ENCODE assay signal across 11 cellular contexts in genomic region chr10:20100157-20100556, GRCh38.
DNase-seq lines count a peak whose midpoint lies in the region; ATAC-seq and TF ChIP-seq lines count a peak whose summit lies in the region.
"Had no signal": no experiment of that assay in that cellular context is flagged by ENCODE, and none has a peak within 500 bp of the region (broad histone marks: within the 10 kb centered on the region; RNA-seq: fewer than 3 reads in every experiment).

No MANE protein-coding gene starts in this region.

- H3K4me2 ChIP-seq in GM23248 (ENCODE audit: unreplicated experiment) (no peak overlapping the region), osteoblast (ENCODE audit: insufficient read depth, low read length) (no peak overlapping the region)

- in situ Hi-C loops in GM23248 (cut with MboI): no loop called here

- no peak overlapping the region for H3K9ac ChIP-seq in GM23248

- peak; percentile 64 to 92 for ATAC-seq in right cardiac atrium
- no peak for ATAC-seq in HG02610 (IDR thresholded peaks at IDR 0.05; ENCODE audit: unreplicated experiment)
- no peak for ATAC-seq in HG02588 (IDR thresholded peaks at IDR 0.05; ENCODE audit: unreplicated experiment)
- ATAC-seq: stimulated activated naive CD8-positive, alpha-beta T cell treated with anti-CD3 and anti-CD28 coated beads, Interleukin-15, Interleukin-2, amounts not matched to agents 100 U/mL and 50 U/mL, for 24 hours had no signal

- H3K27me3 ChIP-seq in GM23248 (replicated peaks; ENCODE audit: insufficient read depth): no peaks in the 10 kb centered on the region
- no peaks in the 10 kb centered on the region for H3K27me3 ChIP-seq in breast epithelium
- H3K27me3 ChIP-seq in right cardiac atrium (ENCODE audit: control insufficient read depth, insufficient read depth): no peaks in the 10 kb centered on the region
- no peaks in the 10 kb centered on the region for H3K27me3 ChIP-seq in osteoblast (ENCODE audit: insufficient read depth, low read length)

- H3K79me2 ChIP-seq in GM23248 (ENCODE audit: insufficient read depth): no peaks in the 10 kb centered on the region
- no peaks in the 10 kb centered on the region for H3K79me2 ChIP-seq in osteoblast (ENCODE audit: insufficient read depth, low read length)

- no peak for TF ChIP-seq POLR2A in breast epithelium (IDR thresholded peaks at IDR 0.05)

- H3K9me3 ChIP-seq in GM23248 (ENCODE audit: low read depth) (no peaks in the 10 kb centered on the region), breast epithelium (no peaks in the 10 kb centered on the region), right cardiac atrium (ENCODE audit: control insufficient read depth, low read length) (no peaks in the 10 kb centered on the region), osteoblast (ENCODE audit: low read depth, low read length) (no peaks in the 10 kb centered on the region)

- H3F3A ChIP-seq in GM23248 (ENCODE audit: insufficient read depth): no peaks in the 10 kb centered on the region

- no peak for TF ChIP-seq CTCF in breast epithelium (IDR thresholded peaks at IDR 0.05)
- TF ChIP-seq CTCF in osteoblast (IDR thresholded peaks at IDR 0.05; ENCODE audit: extremely low read depth, low read depth, low read length): no peak

- H2AFZ ChIP-seq in GM23248: no peak overlapping the region
- H2AFZ ChIP-seq in osteoblast (ENCODE audit: low read length): no peak overlapping the region

- 12 to 18% methylated on average over 2 of the region's 2 CpGs for WGBS in GM23248 (ENCODE audit: low coverage in 1 of 2, low lambda C conversion rate in 2 of 2, missing lambda C conversion rate in 2 of 2), 2 experiments
- 12% methylated on average over 2 of the region's 2 CpGs for WGBS in right cardiac atrium

- H4K20me1 ChIP-seq in GM23248 (ENCODE audit: insufficient read depth) (no peaks in the 10 kb centered on the region), osteoblast (ENCODE audit: insufficient read depth, low read length) (no peaks in the 10 kb centered on the region)

- DNase-seq in GM23248 (peak; percentile 12), breast epithelium (ENCODE audit: low spot score in 2 of 2) (no peak), right cardiac atrium (no peak), osteoblast (ENCODE audit: insufficient read length, low spot score, missing footprints) (no peak), NCI-H2196 (lab: John Stamatoyannopoulos, UW; ENCODE audit: unreplicated experiment) (no peak)
- DNase-seq in effector CD4-positive, alpha-beta T cell: no peak
- DNase-seq: NCI-H446; stimulated activated CD4-positive, alpha-beta T cell treated with anti-CD3 and anti-CD28 coated beads, Interleukin-15, amount 100 ng/mL, for 24 hours; stimulated activated naive CD8-positive, alpha-beta T cell treated with anti-CD3 and anti-CD28 coated beads, Interleukin-15, Interleukin-2, amounts not matched to agents 100 U/mL and 50 U/mL, for 24 hours had no signal

- intact Hi-C loops in breast epithelium (cut with DNase I; ENCODE audit: low total_unique reads): no loop called here
- intact Hi-C loops in right cardiac atrium (cut with DNase I): no loop called here

- H3K9me2 ChIP-seq in GM23248 (ENCODE audit: insufficient read depth): no peaks in the 10 kb centered on the region; the same call in 1 of the 2 replicates

- H3K27ac ChIP-seq in GM23248 (no peak overlapping the region), breast epithelium (peak overlapping the region; percentile 12 to 23), right cardiac atrium (ENCODE audit: low read length) (peak overlapping the region; percentile 17), osteoblast (ENCODE audit: low read depth, low read length) (peak overlapping the region; percentile 2)

- H3K4me1 ChIP-seq in GM23248 (ENCODE audit: insufficient read depth): no peaks in the 10 kb centered on the region
- no peaks in the 10 kb centered on the region for H3K4me1 ChIP-seq in breast epithelium
- H3K4me1 ChIP-seq in right cardiac atrium (ENCODE audit: control insufficient read depth, insufficient read depth, low read length): no peaks in the 10 kb centered on the region
- H3K4me1 ChIP-seq in osteoblast (ENCODE audit: insufficient read depth, low read length): no peaks in the 10 kb centered on the region

- H3K4me3 ChIP-seq in GM23248 (no peak overlapping the region), breast epithelium (no peak overlapping the region), right cardiac atrium (ENCODE audit: low read length) (no peak overlapping the region), osteoblast (ENCODE audit: insufficient read depth, low read length) (no peak overlapping the region)

- no peaks in the 10 kb centered on the region for H3K36me3 ChIP-seq in GM23248 (ENCODE audit: low read depth)
- no peaks in the 10 kb centered on the region for H3K36me3 ChIP-seq in breast epithelium
- H3K36me3 ChIP-seq in osteoblast (ENCODE audit: insufficient read depth, low read length): no peaks in the 10 kb centered on the region

Comparison
In these comparisons a context has a peak if more than half of its experiments do, and no peak if none do; other contexts are left out.
1. ATAC-seq: peak in right cardiac atrium (2 of 2); none in HG02610 (single experiment) and HG02588 (single experiment).